8 cellular contexts compared by ENCODE assay signal in the genomic region with DNA sequence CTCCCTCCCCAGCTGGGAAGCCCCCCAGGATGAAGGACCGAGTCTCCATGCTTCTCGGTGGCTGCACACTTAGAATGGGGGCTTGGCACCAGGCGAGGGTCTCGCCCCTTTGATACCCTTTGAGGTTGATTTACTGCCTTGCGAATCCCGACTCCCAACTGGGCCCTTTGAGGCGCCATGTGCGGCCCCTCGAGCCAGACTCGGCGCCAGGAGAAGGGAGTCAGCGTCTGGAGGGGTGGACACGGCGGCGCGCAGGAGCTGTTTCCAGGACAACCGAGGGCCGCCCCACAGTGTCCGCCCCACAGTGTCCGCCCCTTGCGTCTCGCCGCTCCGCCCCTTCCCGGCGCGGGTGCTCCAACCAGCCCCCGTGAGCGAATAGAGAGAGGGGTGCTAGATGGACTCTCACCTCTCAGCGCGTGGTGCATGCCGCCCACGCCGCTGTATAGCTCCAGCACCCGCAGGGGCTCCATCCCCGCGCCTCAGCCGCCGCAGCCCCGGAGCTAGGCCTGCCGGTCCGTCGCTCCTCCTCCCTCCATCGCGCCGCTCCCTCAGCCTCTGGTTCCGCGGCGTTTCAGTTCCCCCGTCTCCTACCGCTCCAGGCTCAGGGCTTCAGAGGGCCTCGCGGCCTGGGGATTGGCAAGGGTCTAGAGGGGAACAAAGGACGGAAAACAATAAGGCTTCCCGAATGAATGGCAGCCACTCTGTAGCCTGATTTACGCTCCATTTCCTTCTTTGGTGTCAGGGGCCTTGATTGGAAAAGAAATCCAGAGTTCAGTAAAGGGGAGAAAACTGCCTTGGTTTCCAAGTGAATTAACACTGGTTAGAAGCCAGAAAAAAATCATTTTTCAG. TPM values are rescaled to one million over a fixed set of nuclear protein-coding genes. Genes with fewer than 3 reads are reported as not detected.
DNase-seq lines count a peak whose midpoint lies in the region; ATAC-seq and TF ChIP-seq lines count a peak whose summit lies in the region.

A gene with protein sequence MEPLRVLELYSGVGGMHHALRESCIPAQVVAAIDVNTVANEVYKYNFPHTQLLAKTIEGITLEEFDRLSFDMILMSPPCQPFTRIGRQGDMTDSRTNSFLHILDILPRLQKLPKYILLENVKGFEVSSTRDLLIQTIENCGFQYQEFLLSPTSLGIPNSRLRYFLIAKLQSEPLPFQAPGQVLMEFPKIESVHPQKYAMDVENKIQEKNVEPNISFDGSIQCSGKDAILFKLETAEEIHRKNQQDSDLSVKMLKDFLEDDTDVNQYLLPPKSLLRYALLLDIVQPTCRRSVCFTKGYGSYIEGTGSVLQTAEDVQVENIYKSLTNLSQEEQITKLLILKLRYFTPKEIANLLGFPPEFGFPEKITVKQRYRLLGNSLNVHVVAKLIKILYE (minus strand): TSS at position 508 of the 849 bp plus-strand sequence. CDS start 38 bp downstream, at position 470.

- H3K9me3 ChIP-seq in DND-41 (ENCODE audit: insufficient read depth, low read length, severe bottlenecking) (no peaks in the 10 kb centered on the region), RWPE2 (ENCODE audit: severe bottlenecking) (no peaks in the 10 kb centered on the region), neural progenitor cell (ENCODE audit: low read depth) (no peaks in the 10 kb centered on the region), stomach (no peaks in the 10 kb centered on the region)

- no peaks in the 10 kb centered on the region for H4K20me1 ChIP-seq in DND-41 (ENCODE audit: insufficient read depth, low read length)
- H4K20me1 ChIP-seq in neural progenitor cell (ENCODE audit: low read depth), result no peaks in the 10 kb centered on the region

- H3K9ac ChIP-seq in DND-41 (ENCODE audit: low read depth, low read length) (peak within 1 kb of the TSS; percentile 75), neural progenitor cell (peak within 1 kb of the TSS; percentile 79)

- H3K4me2 ChIP-seq in DND-41 (ENCODE audit: insufficient read depth, low read length) (peak within 1 kb of the TSS; percentile 93), neural progenitor cell (peak within 1 kb of the TSS; percentile 95)

- H3F3A ChIP-seq in neural progenitor cell (ENCODE audit: low read depth), result peaks cover 34% of the 10 kb centered on the region

- TF ChIP-seq POLR2A in stomach (IDR thresholded peaks at IDR 0.05), result no peak

- 1 to 2% (median 2%) methylated on average over 36 to 56 of the region's 56 CpGs for WGBS in stomach, 5 donors

- H3K4me1 Mint-ChIP-seq in IgD-negative memory B cell (peaks cover 22 to 33% (median 31%) of the 10 kb centered on the region in 3 donors), neural progenitor cell (peaks cover 48% of the 10 kb centered on the region)

- DNase-seq in DND-41 (peak; percentile 83), RWPE2 (ENCODE audit: low spot score) (peak; percentile 86), foreskin fibroblast (peak; percentile 92 to 97), neural progenitor cell (ENCODE audit: low spot score) (peak; percentile 98), stomach (peak; percentile 85)
- peak; percentile 67 for DNase-seq in activated gamma-delta T cell treated with anti-CD3 and anti-CD28 coated beads, Interleukin-2, amount 50 U/mL, for 16 hours (ENCODE audit: low read depth)

- H2AFZ ChIP-seq in DND-41 (ENCODE audit: low read depth, low read length) (peak within 1 kb of the TSS; percentile 97), neural progenitor cell (replicated peaks) (peak within 1 kb of the TSS; percentile 93)

- H3K36me3 Mint-ChIP-seq in IgD-negative memory B cell, result no peaks in the 10 kb centered on the region
- H3K36me3 Mint-ChIP-seq in neural progenitor cell, result peaks cover 2% of the 10 kb centered on the region

- H3K9me3 Mint-ChIP-seq in IgD-negative memory B cell (no peaks in the 10 kb centered on the region), neural progenitor cell (peaks cover 4% of the 10 kb centered on the region)

- ATAC-seq in DND-41 (ENCODE audit: insufficient read depth, low read depth), result peak; percentile 91
- peak; percentile 94 for ATAC-seq in GM21529 (IDR thresholded peaks at IDR 0.05; ENCODE audit: unreplicated experiment)
- peak; percentile 98 for ATAC-seq in RWPE2 (ENCODE audit: low read depth)

- H3K27ac ChIP-seq in DND-41 (ENCODE audit: low read length), result peak within 1 kb of the TSS; percentile 89
- peak within 1 kb of the TSS; percentile 59 for H3K27ac ChIP-seq in RWPE2 (ENCODE audit: poor library complexity, severe bottlenecking)
- H3K27ac ChIP-seq in neural progenitor cell, result peak within 1 kb of the TSS; percentile 97
- peak within 1 kb of the TSS; percentile 90 to 98 (median 91) for H3K27ac ChIP-seq in stomach

- H3K4me3 ChIP-seq in DND-41 (ENCODE audit: low read depth in 1 of 2, low read length in 2 of 2) (peak within 1 kb of the TSS; percentile 86 to 89), RWPE2 (ENCODE audit: severe bottlenecking) (peak within 1 kb of the TSS; percentile 61), foreskin fibroblast (ENCODE audit: low read depth in 1 of 2, low read length in 2 of 2) (peak within 1 kb of the TSS; percentile 57 to 65), neural progenitor cell (peak within 1 kb of the TSS; percentile 77), stomach (peak within 1 kb of the TSS; percentile 60 to 85 (median 76))

- H3K27me3 Mint-ChIP-seq in IgD-negative memory B cell, result no peaks in the 10 kb centered on the region
- no peaks in the 10 kb centered on the region for H3K27me3 Mint-ChIP-seq in neural progenitor cell (ENCODE audit: insufficient read depth, low read depth)

- H3K79me2 ChIP-seq in DND-41 (ENCODE audit: insufficient read depth, low read length) (peaks cover 35% of the 10 kb centered on the region), neural progenitor cell (ENCODE audit: low read depth) (peaks cover 43% of the 10 kb centered on the region)

- H3K36me3 ChIP-seq in DND-41 (ENCODE audit: insufficient read depth, low read length), result no peaks in the 10 kb centered on the region
- H3K36me3 ChIP-seq in RWPE2 (ENCODE audit: low read depth), result no peaks in the 10 kb centered on the region
- H3K36me3 ChIP-seq in neural progenitor cell, result no peaks in the 10 kb centered on the region
- H3K36me3 ChIP-seq in stomach, result no peaks in the 10 kb centered on the region

- H3K27ac Mint-ChIP-seq in IgD-negative memory B cell (peak within 1 kb of the TSS; percentile 94 to 99 (median 97)), neural progenitor cell (peak within 1 kb of the TSS; percentile 100)

- intact Hi-C loops in stomach (cut with DNase I; ENCODE audit: low total_unique reads), result no loop called here

- TF ChIP-seq EP300 in stomach (IDR thresholded peaks at IDR 0.05), result no peak

- TF ChIP-seq CTCF in DND-41 (IDR thresholded peaks at IDR 0.05; ENCODE audit: borderline replicate concordance, extremely low read depth, low read length, poor library complexity, severe bottlenecking) (peak; percentile 2), RWPE2 (IDR thresholded peaks at IDR 0.05; ENCODE audit: poor library complexity, severe bottlenecking) (no peak), foreskin fibroblast (IDR thresholded peaks at IDR 0.05; ENCODE audit: low read depth, low read length) (no peak), neural progenitor cell (IDR thresholded peaks at IDR 0.05) (no peak), stomach (IDR thresholded peaks at IDR 0.05) (no peak)

- H3K4me1 ChIP-seq in DND-41 (ENCODE audit: insufficient read depth, low read length), result peaks cover 41% of the 10 kb centered on the region
- peaks cover 15% of the 10 kb centered on the region for H3K4me1 ChIP-seq in RWPE2 (ENCODE audit: insufficient read depth, poor library complexity, severe bottlenecking)
- peaks cover 35% of the 10 kb centered on the region for H3K4me1 ChIP-seq in neural progenitor cell
- H3K4me1 ChIP-seq in stomach, result peaks cover 7 to 26% (median 17%) of the 10 kb centered on the region in 4 donors

- no peaks in the 10 kb centered on the region for H3K27me3 ChIP-seq in DND-41 (ENCODE audit: insufficient read depth, low read length, poor library complexity)
- H3K27me3 ChIP-seq in RWPE2 (ENCODE audit: insufficient read depth, poor library complexity, severe bottlenecking), result no peaks in the 10 kb centered on the region
- H3K27me3 ChIP-seq in neural progenitor cell, result no peaks in the 10 kb centered on the region
- H3K27me3 ChIP-seq in stomach, result no peaks in the 10 kb centered on the region

- peak within 1 kb of the TSS; percentile 87 to 98 (median 96) for H3K4me3 Mint-ChIP-seq in IgD-negative memory B cell
- peak within 1 kb of the TSS; percentile 93 for H3K4me3 Mint-ChIP-seq in neural progenitor cell

RNA-seq across cellular contexts. Expression of the gene that starts here (rescaled TPM):
- polyA plus RNA-seq in IgD-negative memory B cell (6.6 TPM), stomach (1 to 10 TPM; 1.4 to 3.9 (median 3.4) TPM)
- total RNA-seq in neural progenitor cell (ENCODE audit: low replicate concordance) (26.4 and 35.6 TPM in 2 replicates), stomach (10 to 100 TPM in 3 of 5 donors, 1 to 10 TPM in 2; 2.9 to 44.9 (median 10.7) TPM)

Comparison
In these comparisons a context has a peak if more than half of its experiments do, and no peak if none do; other contexts are left out.
1. Peak in every context shown above with its lines: DNase-seq, ATAC-seq, H3K4me3 ChIP-seq and H3K27ac ChIP-seq.